In genomic region chr6:159174263-159174974, GRCh38 we compare ENCODE assay signal across 9 cellular contexts. TPM values are rescaled to one million over a fixed set of nuclear protein-coding genes. Genes with fewer than 3 reads are reported as not detected.
DNase-seq lines count a peak whose midpoint lies in the region; ATAC-seq and TF ChIP-seq lines count a peak whose summit lies in the region.
"Had no signal": no experiment of that assay in that cellular context is flagged by ENCODE, and none has a peak within 500 bp of the region (broad histone marks: within the 10 kb centered on the region; RNA-seq: fewer than 3 reads in every experiment).

No MANE protein-coding gene starts in this region.

- no peaks in the 10 kb centered on the region for H3K36me3 Mint-ChIP-seq in natural killer cell

- H3K9me3 Mint-ChIP-seq in natural killer cell, result no peaks in the 10 kb centered on the region

- H3K36me3 ChIP-seq in stomach, result no peaks in the 10 kb centered on the region

- no peak overlapping the region for H3K4me3 Mint-ChIP-seq in natural killer cell

- WGBS in stomach, 5 donors, result 9 to 13% (median 10%) methylated on average over 19 of the region's 19 CpGs

- TF ChIP-seq CTCF in natural killer cell (IDR thresholded peaks at IDR 0.05) (peak; percentile 95), stomach (IDR thresholded peaks at IDR 0.05) (peak in 5 of 7 experiments; percentile 52 to 81 (median 74))

- no peak overlapping the region for H3K27ac Mint-ChIP-seq in natural killer cell

- no peak overlapping the region for H3K27ac ChIP-seq in stomach
- H3K27ac ChIP-seq: SK-N-MC had no signal

- no peak overlapping the region for H3K4me3 ChIP-seq in stomach
- H3K4me3 ChIP-seq: SK-N-MC had no signal

- peaks cover 6 to 12% of the 10 kb centered on the region in 2 donors for H3K4me1 Mint-ChIP-seq in natural killer cell

- H3K9me3 ChIP-seq in stomach, result no peaks in the 10 kb centered on the region

- H3K27me3 Mint-ChIP-seq in natural killer cell (ENCODE audit: low read depth in 2 of 2), result peaks cover 45 to 56% of the 10 kb centered on the region in 2 donors

- H3K4me1 ChIP-seq in stomach, result peaks cover 9 to 24% (median 15%) of the 10 kb centered on the region in 4 donors

- ATAC-seq in GM19351 (IDR thresholded peaks at IDR 0.05; ENCODE audit: unreplicated experiment) (peak; percentile 91), esophagus mucosa (peak; percentile 81), natural killer cell (peak; percentile 80 to 97 (median 95))

- peak; percentile 78 for DNase-seq in CD1c-positive myeloid dendritic cell (ENCODE audit: extremely low spot score)
- peak; percentile 71 for DNase-seq in HT-29 (ENCODE audit: low spot score)
- DNase-seq in OCI-M1 (lab: John Stamatoyannopoulos, UW), result peak; percentile 91
- DNase-seq in activated T-cell treated with anti-CD3 and anti-CD28 coated beads, Interleukin-2, amount 50 U/mL, for 1 hour, result peak; percentile 70
- DNase-seq in natural killer cell, result peak; percentile 56
- peak; percentile 75 for DNase-seq in stomach

- peaks cover 3 to 61% (median 36%) of the 10 kb centered on the region in 3 donors for H3K27me3 ChIP-seq in stomach

- intact Hi-C loops in natural killer cell (cut with micrococcal nuclease), result no loop called here
- intact Hi-C loops in stomach (cut with DNase I; ENCODE audit: low total_unique reads), result loop anchor here (10.0 kb wide), 1 partner anchor 480 kb away; no protein-coding TSS in a partner anchor

- TF ChIP-seq EP300 in stomach (IDR thresholded peaks at IDR 0.05), result no peak

- TF ChIP-seq POLR2A in stomach (IDR thresholded peaks at IDR 0.05), result no peak

RNA-seq across cellular contexts. Expression of gene FNDC1, which starts 5.2 kb away (rescaled TPM):
- not detected in 2 replicates for total RNA-seq in HT-29 (2014; rRNA removed; shearing (Covaris generic))
- total RNA-seq in esophagus mucosa (0.12 TPM), natural killer cell (not detected), stomach (10 to 100 TPM in 1 of 5 donors, 1 to 10 TPM in 1, under 1 TPM in 1, not detected in 2; 0.43 to 11.0 (median 4.0) TPM)
- under 1 TPM in 2 of 3 donors, not detected in 1; 0.06 to 0.10 TPM for polyA plus RNA-seq in stomach
